ENCODE assay signal across 19 cellular contexts in genomic region chr2:120587997-120588336, GRCh38.
"Had no signal": no experiment of that assay in that cellular context is flagged by ENCODE, and none has a peak within 500 bp of the region (broad histone marks: within the 10 kb centered on the region; RNA-seq: fewer than 3 reads in every experiment).

No MANE protein-coding gene starts in this region.

- H3K36me3 ChIP-seq: esophagus squamous epithelium, left ventricle myocardium inferior, neutrophil, thyroid gland had no signal

- H3K9me3 ChIP-seq: body of pancreas, esophagus squamous epithelium, neutrophil, thyroid gland had no signal

- H3K27ac ChIP-seq: body of pancreas, esophagus squamous epithelium, left ventricle myocardium inferior, neutrophil, parathyroid adenoma, thyroid gland had no signal

- H3K9me3 Mint-ChIP-seq: activated CD4-positive, alpha-beta T cell treated with anti-CD3 and anti-CD28 coated beads, Interleukin-2, amount 10 ng/mL, durations not matched to agents 24 days and 14 days; activated naive CD4-positive, alpha-beta T cell treated with anti-CD3 and anti-CD28 coated beads for 36 hours; activated T-cell treated with anti-CD3 and anti-CD28 coated beads, Interleukin-2, amount 50 U/mL, for 24 hours; activated T-helper 2 cell treated with anti-CD3 and anti-CD28 coated beads, Interferon-gamma antibody, Interleukin-2, Interleukin-4, amounts not matched to agents 10 μg/mL and 5 μg/mL and 100 μg/mL, durations not matched to agents 14 hours and 24 hours and 36 hours; T-cell had no signal

- H3K27me3 ChIP-seq: body of pancreas, thyroid gland had no signal

- FAIRE-seq: endometrium had no signal

- ATAC-seq: activated CD8-positive, alpha-beta T cell treated with anti-CD3 and anti-CD28 coated beads for 36 hours; T-cell had no signal

- H3K36me3 Mint-ChIP-seq: T-cell had no signal

- H3K4me3 ChIP-seq: body of pancreas, thyroid gland had no signal

- H3K4me1 ChIP-seq: parathyroid adenoma had no signal

- H3K4me3 Mint-ChIP-seq: activated CD4-positive, alpha-beta T cell treated with anti-CD3 and anti-CD28 coated beads, Interleukin-2, amount 10 ng/mL, durations not matched to agents 24 days and 14 days; activated CD8-positive, alpha-beta T cell treated with anti-CD3 and anti-CD28 coated beads for 36 hours; activated naive CD4-positive, alpha-beta T cell treated with anti-CD3 and anti-CD28 coated beads for 36 hours; activated T-cell treated with anti-CD3 and anti-CD28 coated beads, Interleukin-2, amount 50 U/mL, for 24 hours; T-cell had no signal

- H2AFZ ChIP-seq: parathyroid adenoma had no signal

- H3K79me2 ChIP-seq: parathyroid adenoma had no signal

- H3K9ac ChIP-seq: parathyroid adenoma had no signal

- DNase-seq: activated CD4-positive, alpha-beta T cell treated with anti-CD3 and anti-CD28 coated beads, Interleukin-2, amount 10 ng/mL, durations not matched to agents 24 days and 14 days; activated CD4-positive, CD25-positive, alpha-beta regulatory T cell; activated CD8-positive, alpha-beta T cell treated with anti-CD3 and anti-CD28 coated beads for 36 hours; activated naive CD4-positive, alpha-beta T cell treated with anti-CD3 and anti-CD28 coated beads for 36 hours; activated T-cell treated with anti-CD3 and anti-CD28 coated beads, Interleukin-2, amount 50 U/mL, for 24 hours; body of pancreas; esophagus squamous epithelium; left ventricle myocardium inferior; mammary epithelial cell; stimulated activated CD4-positive, alpha-beta T cell treated with anti-CD3 and anti-CD28 coated beads, Interleukin-12 subunit alpha, Interleukin-12 subunit beta, amount 100 ng/mL, for 4 hours; stimulated activated CD4-positive, alpha-beta T cell treated with anti-CD3 and anti-CD28 coated beads, Interleukin-1b, Interleukin-23, amount 100 ng/mL, for 48 hours; stimulated activated CD8-positive, alpha-beta memory T cell treated with anti-CD3 and anti-CD28 coated beads, Interleukin-4, amount 100 ng/mL, for 48 hours; stimulated activated naive CD4-positive, alpha-beta T cell; T-cell; thyroid gland had no signal

- H3K27ac Mint-ChIP-seq: activated CD4-positive, alpha-beta T cell treated with anti-CD3 and anti-CD28 coated beads, Interleukin-2, amount 10 ng/mL, durations not matched to agents 24 days and 14 days; activated CD8-positive, alpha-beta T cell treated with anti-CD3 and anti-CD28 coated beads for 36 hours; activated naive CD4-positive, alpha-beta T cell treated with anti-CD3 and anti-CD28 coated beads for 36 hours; activated T-cell treated with anti-CD3 and anti-CD28 coated beads, Interleukin-2, amount 50 U/mL, for 24 hours; activated T-helper 2 cell treated with anti-CD3 and anti-CD28 coated beads, Interferon-gamma antibody, Interleukin-2, Interleukin-4, amounts not matched to agents 10 μg/mL and 5 μg/mL and 100 μg/mL, durations not matched to agents 14 hours and 24 hours and 36 hours; T-cell had no signal
